8 cellular contexts compared by ENCODE assay signal in genomic region chr11:111982019-111982464, GRCh38. TPM values are rescaled to one million over a fixed set of nuclear protein-coding genes. Genes with fewer than 3 reads are reported as not detected.
DNase-seq lines count a peak whose midpoint lies in the region; ATAC-seq, FAIRE-seq and TF ChIP-seq lines count a peak whose summit lies in the region.

No MANE protein-coding gene starts in this region.

- DNase-seq in EL, result peak; percentile 18
- peak; percentile 96 to 98 for DNase-seq in NCI-H526 (lab: John Stamatoyannopoulos, UW)
- DNase-seq in activated effector memory CD4-positive, alpha-beta T cell treated with Interleukin-2 at 50 U/mL for 16 hours, result peak; percentile 19
- DNase-seq in germinal center (ENCODE audit: low spot score), result peak; percentile 44
- peak; percentile 65 to 89 (median 82) for DNase-seq in pancreas
- DNase-seq in vagina (ENCODE audit: extremely low spot score in 2 of 2), result no peak
- no peak for DNase-seq in H54 (ENCODE audit: insufficient read length, low spot score)

- WGBS in pancreas, 2 donors, result 7 to 9% methylated on average over 7 of the region's 7 CpGs

- TF ChIP-seq CTCF in pancreas (IDR thresholded peaks at IDR 0.05) (peak; percentile 55 to 74 (median 66)), vagina (IDR thresholded peaks at IDR 0.05) (peak; percentile 12 to 33 (median 20))

- FAIRE-seq in pancreas (lab: Jason Lieb, UNC) (no peak), H54 (lab: Jason Lieb, UNC) (no peak)

- H3K27ac ChIP-seq in pancreas (peak overlapping the region; percentile 63 to 95 (median 88)), vagina (peak overlapping the region; percentile 12)

- peak; percentile 75 for ATAC-seq in HG02610 (IDR thresholded peaks at IDR 0.05; ENCODE audit: unreplicated experiment)
- peak; percentile 84 to 93 (median 89) for ATAC-seq in pancreas

- no peaks in the 10 kb centered on the region for H3K27me3 ChIP-seq in pancreas
- no peaks in the 10 kb centered on the region for H3K27me3 ChIP-seq in vagina

- peaks cover 0 to 4% (median 0%) of the 10 kb centered on the region in 3 donors for H3K36me3 ChIP-seq in pancreas
- peaks cover 0 to 20% of the 10 kb centered on the region in 2 donors for H3K36me3 ChIP-seq in vagina

- H3K9me3 ChIP-seq in pancreas (no peaks in the 10 kb centered on the region), vagina (no peaks in the 10 kb centered on the region)

- intact Hi-C loops in pancreas (cut with DNase I), result loop anchor here in 2 of 3 donors (5.0 to 10.0 kb wide), 3 partner anchors 47 to 107 kb away; partner anchors contain the start of genes ALG9 (in 1 of the 2), CFAP68 (in 1 of the 2), DIXDC1 (in 1 of the 2) and FDXACB1 (in 1 of the 2)
- intact Hi-C loops in vagina (cut with DNase I), result no loop called here

- H3K4me1 ChIP-seq in pancreas (peaks cover 13 to 22% (median 14%) of the 10 kb centered on the region in 3 donors), vagina (peaks cover 35% of the 10 kb centered on the region)

- TF ChIP-seq POLR2A in vagina (IDR thresholded peaks at IDR 0.05), result no peak
- no peak for TF ChIP-seq POLR2A in H54 (IDR thresholded peaks at IDR 0.05; ENCODE audit: low read depth, low read length)

- H3K4me3 ChIP-seq in pancreas (peak overlapping the region; percentile 31 to 53 (median 38)), vagina (no peak overlapping the region)

RNA-seq across cellular contexts. Expression of gene DLAT, which starts 43.2 kb away (rescaled TPM):
- 10 to 100 TPM in 2 of 6 donors, 1 to 10 TPM in 4; 5.5 to 13.9 (median 8.6) TPM for total RNA-seq in pancreas
- polyA plus RNA-seq in pancreas, result 1 to 10 TPM; 4.2 to 8.2 TPM
- 19.4 TPM for total RNA-seq in vagina

RNA-seq across cellular contexts. Expression of gene DIXDC1, which starts 44.9 kb away (rescaled TPM):
- 10 to 100 TPM in 1 of 6 donors, 1 to 10 TPM in 5; 3.8 to 11.3 (median 5.9) TPM for total RNA-seq in pancreas
- polyA plus RNA-seq in pancreas, result 1 to 10 TPM; 3.1 to 4.2 TPM
- total RNA-seq in vagina, result 36.8 TPM

Comparison
In these comparisons a context has a peak if more than half of its experiments do, and no peak if none do; other contexts are left out.
1. DNase-seq: peak in EL (single experiment), NCI-H526 (2 of 2), activated effector memory CD4-positive, alpha-beta T cell treated with Interleukin-2 at 50 U/mL for 16 hours (single experiment), germinal center (single experiment) and pancreas (6 of 6); none in vagina (0 of 2) and H54 (single experiment).
2. H3K4me3 ChIP-seq: peak in pancreas (4 of 4); none in vagina (0 of 2).